In the genomic region with DNA sequence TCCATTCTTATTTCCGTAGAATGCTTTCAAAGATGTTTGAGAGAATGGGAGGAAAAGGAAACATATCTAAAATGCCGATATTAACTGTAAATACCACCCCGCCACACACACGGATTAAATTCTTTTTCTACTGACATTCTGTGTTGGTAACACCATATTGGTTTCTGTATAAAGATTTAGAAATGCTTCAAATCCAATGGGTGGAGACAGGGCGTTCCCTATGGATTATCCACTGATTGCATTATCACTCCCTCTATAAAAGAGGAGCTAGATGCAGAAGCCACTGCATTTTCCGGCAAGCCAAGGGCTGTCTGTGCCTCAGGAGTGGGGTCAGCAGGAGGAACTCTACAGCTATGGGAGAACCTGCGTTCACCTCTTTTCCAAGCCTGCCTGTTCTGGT, we compare ENCODE assay signal across 15 cellular contexts. TPM values are rescaled to one million over a fixed set of nuclear protein-coding genes. Genes with fewer than 3 reads are reported as not detected.
"Had no signal": no experiment of that assay in that cellular context is flagged by ENCODE, and none has a peak within 500 bp of the region (broad histone marks: within the 10 kb centered on the region; RNA-seq: fewer than 3 reads in every experiment).

Gene MBD3L2, plus strand, starts transcription at position 301 of the 400 bp plus-strand sequence. Its CDS starts 53 bp downstream, at position 354.

RNA-seq across cellular contexts. Expression of gene MBD3L2, which starts in this region (rescaled TPM):
- total RNA-seq: stomach, subcutaneous adipose tissue, suprapubic skin, temporal lobe, testis, thoracic aorta, thyroid gland, tibial nerve, transverse colon, upper lobe of left lung, upper lobe of right lung, ureter, urinary bladder, uterus, vagina had no signal
- polyA plus RNA-seq: stomach, urinary bladder had no signal
